In the genomic region with DNA sequence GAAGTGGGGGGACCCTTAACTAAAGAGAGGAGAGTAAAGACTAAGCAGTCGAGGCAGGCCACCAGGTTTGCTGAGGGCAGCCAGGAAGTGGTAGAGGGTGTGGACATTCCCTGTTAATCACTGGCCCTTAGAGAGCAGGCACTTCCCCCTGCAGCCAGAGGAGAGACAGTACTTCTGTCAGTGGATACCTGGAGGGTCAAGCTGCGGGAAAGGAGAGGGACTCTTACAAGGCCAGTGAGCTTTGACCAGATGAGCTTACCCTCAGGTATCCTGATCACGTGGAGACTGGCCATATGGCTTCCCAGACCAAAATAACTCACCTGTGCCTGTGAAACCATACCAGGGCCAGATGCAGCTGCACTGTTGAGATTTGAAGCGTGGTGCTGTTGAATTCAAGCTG, we compare ENCODE assay signal across 13 cellular contexts. TPM values are rescaled to one million over a fixed set of nuclear protein-coding genes. Genes with fewer than 3 reads are reported as not detected.
DNase-seq lines count a peak whose midpoint lies in the region; ATAC-seq and TF ChIP-seq lines count a peak whose summit lies in the region.
"Had no signal": no experiment of that assay in that cellular context is flagged by ENCODE, and none has a peak within 500 bp of the region (broad histone marks: within the 10 kb centered on the region; RNA-seq: fewer than 3 reads in every experiment).

No MANE protein-coding gene starts in this region.

- POLR2A ChIA-PET in CD4-positive, alpha-beta memory T cell (lab: Charles Lee; ENCODE audit: partially characterized antibody) = interaction anchor here (0.5 to 12.8 kb wide), 4 partner anchors 9 to 58 kb away, joined by 3 to 449 read pairs (median 14); a partner anchor contains a TSS

- H3K27me3 ChIP-seq in CD4-positive, alpha-beta memory T cell (ENCODE audit: insufficient read depth, low read length) = no peaks in the 10 kb centered on the region
- no peaks in the 10 kb centered on the region for H3K27me3 ChIP-seq in HUES6 (ENCODE audit: control insufficient read depth, insufficient read depth, low read length)
- H3K27me3 ChIP-seq in mucosa of rectum (ENCODE audit: control insufficient read depth in 2 of 2, insufficient read depth in 2 of 2, low read length in 2 of 2) = no peaks in the 10 kb centered on the region
- H3K27me3 ChIP-seq: adrenal gland, neural progenitor cell had no signal

- DNase-seq in CD4-positive, alpha-beta memory T cell = no peak
- DNase-seq in central memory CD8-positive, alpha-beta T cell (ENCODE audit: low spot score in 2 of 2) = no peak
- no peak for DNase-seq in DMS79 (lab: John Stamatoyannopoulos, UW)
- DNase-seq in foreskin fibroblast = no peak
- no peak for DNase-seq in CD1c-positive myeloid dendritic cell (ENCODE audit: extremely low spot score)
- DNase-seq: adrenal gland, NCI-H2081 treated with DMSO at 0.1 percent for 48 hours, OCI-M1 had no signal

- H3K9ac ChIP-seq in HUES6 (ENCODE audit: low read length) (peak overlapping the region; percentile 34), mucosa of rectum (ENCODE audit: low read depth in 1 of 2, low read length in 2 of 2) (peak overlapping the region; percentile 1 to 26)
- H3K9ac ChIP-seq: neural progenitor cell had no signal

- ATAC-seq in central memory CD8-positive, alpha-beta T cell (replicated peaks; ENCODE audit: extremely low read depth, poor library complexity, severe bottlenecking) = no peak
- no peak for ATAC-seq in GM21528 (IDR thresholded peaks at IDR 0.05; ENCODE audit: low FRiP score, unreplicated experiment)

- H3K4me3 ChIP-seq in CD4-positive, alpha-beta memory T cell (ENCODE audit: low read length in 2 of 2) = no peak overlapping the region
- H3K4me3 ChIP-seq in HUES6 (ENCODE audit: low read depth, low read length) (no peak overlapping the region), mucosa of rectum (ENCODE audit: low read length in 2 of 2) (no peak overlapping the region), foreskin fibroblast (ENCODE audit: low read depth in 1 of 2, low read length in 2 of 2) (no peak overlapping the region)
- H3K4me3 ChIP-seq: adrenal gland, neural progenitor cell, thoracic aorta had no signal

- CTCF ChIA-PET in CD4-positive, alpha-beta memory T cell (lab: Charles Lee; ENCODE audit: partially characterized antibody) = interaction anchor here (15.1 kb wide), 1 partner anchor 19 kb away, joined by 1033 read pairs; a partner anchor contains a TSS

- intact Hi-C loops in CD4-positive, alpha-beta memory T cell (cut with micrococcal nuclease) = no loop called here

- H3K4me1 Mint-ChIP-seq in CD4-positive, alpha-beta memory T cell = peaks cover 62 to 91% (median 77%) of the 10 kb centered on the region in 4 donors
- peaks cover 79% of the 10 kb centered on the region for H3K4me1 Mint-ChIP-seq in central memory CD8-positive, alpha-beta T cell

- H3K27me3 Mint-ChIP-seq in CD4-positive, alpha-beta memory T cell = no peaks in the 10 kb centered on the region
- no peaks in the 10 kb centered on the region for H3K27me3 Mint-ChIP-seq in central memory CD8-positive, alpha-beta T cell

- no peak for TF ChIP-seq CTCF in foreskin fibroblast (IDR thresholded peaks at IDR 0.05; ENCODE audit: low read depth, low read length)

- no peaks in the 10 kb centered on the region for H3K9me3 Mint-ChIP-seq in CD4-positive, alpha-beta memory T cell
- H3K9me3 Mint-ChIP-seq in central memory CD8-positive, alpha-beta T cell = no peaks in the 10 kb centered on the region
- H3K9me3 Mint-ChIP-seq: neural progenitor cell had no signal

- no peaks in the 10 kb centered on the region for H3K36me3 ChIP-seq in CD4-positive, alpha-beta memory T cell (ENCODE audit: insufficient read depth, low read length)
- no peaks in the 10 kb centered on the region for H3K36me3 ChIP-seq in HUES6 (ENCODE audit: control insufficient read depth, insufficient read depth, low read length)
- no peaks in the 10 kb centered on the region for H3K36me3 ChIP-seq in mucosa of rectum (ENCODE audit: control insufficient read depth in 2 of 2, insufficient read depth in 2 of 2, low read length in 2 of 2)
- H3K36me3 ChIP-seq: adrenal gland, neural progenitor cell, thoracic aorta had no signal

- H3K36me3 Mint-ChIP-seq in CD4-positive, alpha-beta memory T cell = peaks cover 17 to 28% of the 10 kb centered on the region in 2 donors
- peaks cover 5% of the 10 kb centered on the region for H3K36me3 Mint-ChIP-seq in central memory CD8-positive, alpha-beta T cell (ENCODE audit: insufficient read depth)

- H3K27ac Mint-ChIP-seq in CD4-positive, alpha-beta memory T cell = peak overlapping the region in 6 of 7 donors; percentile 47 to 90 (median 68)
- peak overlapping the region; percentile 50 for H3K27ac Mint-ChIP-seq in central memory CD8-positive, alpha-beta T cell (ENCODE audit: low read depth)
- H3K27ac Mint-ChIP-seq: neural progenitor cell had no signal

- no peak overlapping the region for H3K27ac ChIP-seq in CD4-positive, alpha-beta memory T cell (ENCODE audit: low read depth, low read length)
- H3K27ac ChIP-seq in HUES6 (ENCODE audit: low read depth, low read length) = no peak overlapping the region
- H3K27ac ChIP-seq in mucosa of rectum (ENCODE audit: low read depth in 2 of 2, low read length in 2 of 2) = peak overlapping the region; percentile 45 to 56
- H3K27ac ChIP-seq: adrenal gland, neural progenitor cell, thoracic aorta had no signal

- no peaks in the 10 kb centered on the region for H3K9me3 ChIP-seq in CD4-positive, alpha-beta memory T cell (ENCODE audit: control insufficient read depth in 1 of 2, low read length in 2 of 2)
- no peaks in the 10 kb centered on the region for H3K9me3 ChIP-seq in HUES6 (ENCODE audit: control insufficient read depth, insufficient read depth, low read depth, low read length)
- no peaks in the 10 kb centered on the region for H3K9me3 ChIP-seq in mucosa of rectum (ENCODE audit: control insufficient read depth in 2 of 2, low read length in 2 of 2)
- H3K9me3 ChIP-seq: adrenal gland, thoracic aorta had no signal

- H3K4me3 Mint-ChIP-seq in CD4-positive, alpha-beta memory T cell = no peak overlapping the region
- no peak overlapping the region for H3K4me3 Mint-ChIP-seq in central memory CD8-positive, alpha-beta T cell
- H3K4me3 Mint-ChIP-seq: neural progenitor cell had no signal

- peaks cover 81% of the 10 kb centered on the region for H3K4me1 ChIP-seq in CD4-positive, alpha-beta memory T cell (ENCODE audit: insufficient read depth, low read length)
- H3K4me1 ChIP-seq in HUES6 (ENCODE audit: control insufficient read depth, insufficient read depth, low read length) (peaks cover 37% of the 10 kb centered on the region), mucosa of rectum (ENCODE audit: control insufficient read depth in 2 of 2, insufficient read depth in 2 of 2, low read length in 2 of 2) (peaks cover 29 to 44% of the 10 kb centered on the region in 2 donors)

RNA-seq across cellular contexts. Expression of a gene that starts 28.6 kb away (rescaled TPM):
- 10 to 100 TPM; 69.1 to 73.6 TPM for total RNA-seq in CD4-positive, alpha-beta memory T cell
- 10 to 100 TPM; 58.3 to 64.0 TPM for polyA plus RNA-seq in CD4-positive, alpha-beta memory T cell

Comparison
In these comparisons a context has a peak if more than half of its experiments do, and no peak if none do; other contexts are left out.
1. H3K27ac ChIP-seq: peak in mucosa of rectum (2 of 2); none in CD4-positive, alpha-beta memory T cell (single experiment) and HUES6 (single experiment).